ENCODE assay signal across 2 cellular contexts in the genomic region with DNA sequence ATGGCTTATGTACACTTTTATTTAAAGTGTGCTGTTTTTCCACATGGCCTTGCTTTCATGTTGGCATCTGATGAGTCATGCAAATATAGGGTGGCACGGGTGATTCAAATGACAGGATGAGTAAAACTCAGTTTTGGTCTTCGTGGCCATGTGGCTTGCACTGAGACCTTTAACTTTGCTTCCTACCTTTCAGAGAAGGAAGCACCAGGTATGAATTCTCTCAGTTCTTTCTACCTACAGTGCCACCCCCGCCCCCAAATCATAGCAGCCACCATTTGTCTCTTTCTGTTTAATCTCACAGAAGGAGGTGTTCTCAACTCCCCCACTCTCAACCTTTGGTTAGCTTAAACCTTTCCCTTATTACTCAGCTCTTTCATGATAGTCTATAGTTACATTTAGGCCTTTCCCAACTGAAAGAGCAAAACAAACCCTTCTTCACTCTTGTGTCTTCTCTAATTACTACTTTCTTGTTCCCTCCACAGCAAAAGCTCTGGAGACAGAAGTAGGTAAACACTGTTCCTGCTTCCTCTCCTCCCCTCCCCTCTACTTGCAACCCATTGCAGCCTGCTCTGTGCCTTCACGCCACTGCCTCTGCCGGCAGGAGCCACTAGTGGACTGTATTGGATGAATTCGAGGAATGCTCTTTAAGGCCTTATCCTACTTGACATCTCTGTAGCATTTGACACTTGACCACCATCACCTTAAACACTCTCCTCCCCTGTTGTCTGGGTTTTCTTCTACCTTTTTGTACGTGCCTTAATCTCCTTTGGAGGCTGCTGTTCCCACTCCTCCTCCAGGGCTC.
TF ChIP-seq lines count a peak whose summit lies in the region.

No MANE protein-coding gene starts in this region.

TF ChIP-seq in A549, 52 proteins besides CTCF, POLR2A, EP300 and RAD21 (continued from another document):
- TF ChIP-seq, protein P1, sequence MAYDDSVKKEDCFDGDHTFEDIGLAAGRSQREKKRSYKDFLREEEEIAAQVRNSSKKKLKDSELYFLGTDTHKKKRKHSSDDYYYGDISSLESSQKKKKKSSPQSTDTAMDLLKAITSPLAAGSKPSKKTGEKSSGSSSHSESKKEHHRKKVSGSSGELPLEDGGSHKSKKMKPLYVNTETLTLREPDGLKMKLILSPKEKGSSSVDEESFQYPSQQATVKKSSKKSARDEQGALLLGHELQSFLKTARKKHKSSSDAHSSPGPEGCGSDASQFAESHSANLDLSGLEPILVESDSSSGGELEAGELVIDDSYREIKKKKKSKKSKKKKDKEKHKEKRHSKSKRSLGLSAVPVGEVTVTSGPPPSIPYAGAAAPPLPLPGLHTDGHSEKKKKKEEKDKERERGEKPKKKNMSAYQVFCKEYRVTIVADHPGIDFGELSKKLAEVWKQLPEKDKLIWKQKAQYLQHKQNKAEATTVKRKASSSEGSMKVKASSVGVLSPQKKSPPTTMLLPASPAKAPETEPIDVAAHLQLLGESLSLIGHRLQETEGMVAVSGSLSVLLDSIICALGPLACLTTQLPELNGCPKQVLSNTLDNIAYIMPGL (CRISPR knock-in tag; IDR thresholded peaks at IDR 0.05; ENCODE audit: borderline replicate concordance), result no peak
- TF ChIP-seq REST (IDR thresholded peaks at IDR 0.05) (no peak), CHD4 (IDR thresholded peaks at IDR 0.05; ENCODE audit: borderline replicate concordance) (no peak), HOXB5 (CRISPR knock-in tag; IDR thresholded peaks at IDR 0.05) (no peak), ELK1 (IDR thresholded peaks at IDR 0.05; ENCODE audit: low read depth, low read length) (no peak), ZNF302 (CRISPR knock-in tag; IDR thresholded peaks at IDR 0.05) (no peak), MAFK (IDR thresholded peaks at IDR 0.05; ENCODE audit: partially characterized antibody) (no peak), ZC3H11A (IDR thresholded peaks at IDR 0.05) (no peak), NFE2L2 (conservative IDR thresholded peaks at IDR 0.05; ENCODE audit: low read length) (0 out of 2 replicates have a peak, but pooled peaks have one; percentile 9), RCOR1 (IDR thresholded peaks at IDR 0.05; ENCODE audit: low read depth, low read length) (no peak), ZSCAN20 (CRISPR knock-in tag; IDR thresholded peaks at IDR 0.05) (no peak), TP53 (CRISPR knock-in tag; IDR thresholded peaks at IDR 0.05) (no peak), EHF (CRISPR knock-in tag; IDR thresholded peaks at IDR 0.05) (no peak), RFX5 (IDR thresholded peaks at IDR 0.05) (no peak)
- TF ChIP-seq, protein P2, sequence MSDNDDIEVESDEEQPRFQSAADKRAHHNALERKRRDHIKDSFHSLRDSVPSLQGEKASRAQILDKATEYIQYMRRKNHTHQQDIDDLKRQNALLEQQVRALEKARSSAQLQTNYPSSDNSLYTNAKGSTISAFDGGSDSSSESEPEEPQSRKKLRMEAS (IDR thresholded peaks at IDR 0.05), result 0 out of 2 replicates have a peak, but pooled peaks have one; percentile 24

TF ChIP-seq in HCT116, 20 proteins besides CTCF, POLR2A, EP300 and RAD21 (continued from another document):
- TF ChIP-seq SP1 (IDR thresholded peaks at IDR 0.05; ENCODE audit: low read depth) (0 out of 2 replicates have a peak, but pooled peaks have one; percentile 22), JUND (IDR thresholded peaks at IDR 0.05) (peak; percentile 69), EZH2phosphoT487 (IDR thresholded peaks at IDR 0.05; ENCODE audit: borderline replicate concordance) (no peak), CBX3 (IDR thresholded peaks at IDR 0.05; ENCODE audit: low read depth) (0 out of 2 replicates have a peak, but pooled peaks have one; percentile 35), SIN3A (IDR thresholded peaks at IDR 0.05; ENCODE audit: low read depth) (peak; percentile 71), ATF3 (IDR thresholded peaks at IDR 0.05) (no peak), REST (IDR thresholded peaks at IDR 0.05; ENCODE audit: low read depth) (no peak), FOSL1 (IDR thresholded peaks at IDR 0.05; ENCODE audit: low read depth) (peak; percentile 70), EGR1 (IDR thresholded peaks at IDR 0.05; ENCODE audit: low read depth) (no peak), YY1 (IDR thresholded peaks at IDR 0.05; ENCODE audit: extremely low read depth, insufficient replicate concordance, low read depth, low read length) (no peak), EZH2 (IDR thresholded peaks at IDR 0.05) (no peak), ZFX (IDR thresholded peaks at IDR 0.05) (no peak), TCF7L2 (IDR thresholded peaks at IDR 0.05; ENCODE audit: borderline replicate concordance, extremely low read depth, insufficient read depth, insufficient read length) (peak; percentile 59), ZNF274 (IDR thresholded peaks at IDR 0.05; ENCODE audit: low read depth, low read length) (no peak), CEBPB (IDR thresholded peaks at IDR 0.05; ENCODE audit: low read depth) (no peak), POLR2AphosphoS5 (IDR thresholded peaks at IDR 0.05; ENCODE audit: low read depth, low read length) (no peak)
- TF ChIP-seq, protein P3, sequence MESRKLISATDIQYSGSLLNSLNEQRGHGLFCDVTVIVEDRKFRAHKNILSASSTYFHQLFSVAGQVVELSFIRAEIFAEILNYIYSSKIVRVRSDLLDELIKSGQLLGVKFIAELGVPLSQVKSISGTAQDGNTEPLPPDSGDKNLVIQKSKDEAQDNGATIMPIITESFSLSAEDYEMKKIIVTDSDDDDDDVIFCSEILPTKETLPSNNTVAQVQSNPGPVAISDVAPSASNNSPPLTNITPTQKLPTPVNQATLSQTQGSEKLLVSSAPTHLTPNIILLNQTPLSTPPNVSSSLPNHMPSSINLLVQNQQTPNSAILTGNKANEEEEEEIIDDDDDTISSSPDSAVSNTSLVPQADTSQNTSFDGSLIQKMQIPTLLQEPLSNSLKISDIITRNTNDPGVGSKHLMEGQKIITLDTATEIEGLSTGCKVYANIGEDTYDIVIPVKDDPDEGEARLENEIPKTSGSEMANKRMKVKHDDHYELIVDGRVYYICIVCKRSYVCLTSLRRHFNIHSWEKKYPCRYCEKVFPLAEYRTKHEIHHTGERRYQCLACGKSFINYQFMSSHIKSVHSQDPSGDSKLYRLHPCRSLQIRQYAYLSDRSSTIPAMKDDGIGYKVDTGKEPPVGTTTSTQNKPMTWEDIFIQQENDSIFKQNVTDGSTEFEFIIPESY (IDR thresholded peaks at IDR 0.05; ENCODE audit: extremely low read depth, insufficient replicate concordance, low read length), result no peak
- TF ChIP-seq, protein P2 (IDR thresholded peaks at IDR 0.05), result peak; percentile 91
